Comparison of ENCODE assay signal across 13 cellular contexts in genomic region chr11:117862019-117862725, GRCh38. TPM values are rescaled to one million over a fixed set of nuclear protein-coding genes. Genes with fewer than 3 reads are reported as not detected.
DNase-seq lines count a peak whose midpoint lies in the region; ATAC-seq and TF ChIP-seq lines count a peak whose summit lies in the region.
"Had no signal": no experiment of that assay in that cellular context is flagged by ENCODE, and none has a peak within 500 bp of the region (broad histone marks: within the 10 kb centered on the region; RNA-seq: fewer than 3 reads in every experiment).

No MANE protein-coding gene starts in this region.

- H3F3A ChIP-seq in neural progenitor cell (ENCODE audit: low read depth) = peaks cover 17% of the 10 kb centered on the region

- H3K4me3 ChIP-seq in heart right ventricle (peak overlapping the region in 6 of 10 donors; percentile 1 to 28 (median 16)), neural progenitor cell (no peak overlapping the region)
- H3K4me3 ChIP-seq: breast epithelium had no signal

- H3K4me1 ChIP-seq in heart right ventricle (peaks cover 4 to 93% (median 49%) of the 10 kb centered on the region in 9 donors), neural progenitor cell (peaks cover 18% of the 10 kb centered on the region)
- H3K4me1 ChIP-seq: breast epithelium had no signal

- intact Hi-C loops in heart right ventricle (cut with DNase I) = no loop called here

- in situ Hi-C loops in GM13977 (cut with MboI; ENCODE audit: low pct_unique_long_range_greater_than_20kb, low sequenced_read_pairs, unreplicated experiment) = no loop called here

- H3K27ac Mint-ChIP-seq in neural progenitor cell (peak overlapping the region; percentile 58), type B pancreatic cell (peak overlapping the region; percentile 24)
- H3K27ac Mint-ChIP-seq: activated T-helper 2 cell treated with anti-CD3 and anti-CD28 coated beads, Interferon-gamma antibody, Interleukin-2, Interleukin-4, amounts not matched to agents 10 μg/mL and 5 μg/mL and 100 μg/mL, durations not matched to agents 14 hours and 24 hours and 36 hours had no signal

- H3K27ac ChIP-seq in heart right ventricle (peak overlapping the region; percentile 45 to 96 (median 88)), neural progenitor cell (peak overlapping the region; percentile 21)

- TF ChIP-seq CTCF in heart right ventricle (IDR thresholded peaks at IDR 0.05) (no peak), neural progenitor cell (IDR thresholded peaks at IDR 0.05) (no peak), type B pancreatic cell (conservative IDR thresholded peaks at IDR 0.05) (no peak), GM13977 (IDR thresholded peaks at IDR 0.05; ENCODE audit: extremely low read depth, insufficient read depth, missing control alignments) (no peak)

- peak; percentile 42 for DNase-seq in activated CD8-positive, alpha-beta memory T cell treated with anti-CD3 and anti-CD28 coated beads for 24 hours
- DNase-seq in activated CD8-positive, alpha-beta memory T cell treated with anti-CD3 and anti-CD28 coated beads, Interleukin-2, amount 50 U/mL, for 4 hours = no peak
- no peak for DNase-seq in heart right ventricle
- no peak for DNase-seq in neural progenitor cell (ENCODE audit: low spot score)
- no peak for DNase-seq in type B pancreatic cell (ENCODE audit: extremely low spot score, unreplicated experiment)
- no peak for DNase-seq in NCI-H2081 treated with DMSO at 0.1 percent for 48 hours (lab: John Stamatoyannopoulos, UW)
- no peak for DNase-seq in GM13977 (ENCODE audit: low spot score)
- DNase-seq: mesendoderm had no signal

- WGBS in heart right ventricle, 2 donors = 42 to 50% methylated on average over 12 of the region's 12 CpGs

- H3K79me2 ChIP-seq in neural progenitor cell (ENCODE audit: low read depth) = peaks cover 88% of the 10 kb centered on the region

- peaks cover 11% of the 10 kb centered on the region for H3K36me3 Mint-ChIP-seq in neural progenitor cell
- H3K36me3 Mint-ChIP-seq in type B pancreatic cell = peaks cover 7% of the 10 kb centered on the region

- no peaks in the 10 kb centered on the region for H3K9me3 ChIP-seq in heart right ventricle
- H3K9me3 ChIP-seq in neural progenitor cell (ENCODE audit: low read depth) = no peaks in the 10 kb centered on the region
- H3K9me3 ChIP-seq: breast epithelium had no signal

- no peak overlapping the region for H3K9ac ChIP-seq in neural progenitor cell

- no peaks in the 10 kb centered on the region for H3K36me3 ChIP-seq in heart right ventricle
- H3K36me3 ChIP-seq in neural progenitor cell = no peaks in the 10 kb centered on the region
- H3K36me3 ChIP-seq: breast epithelium had no signal

- H3K27me3 ChIP-seq in heart right ventricle = no peaks in the 10 kb centered on the region
- no peaks in the 10 kb centered on the region for H3K27me3 ChIP-seq in neural progenitor cell
- H3K27me3 ChIP-seq: breast epithelium had no signal

- ATAC-seq in heart right ventricle (peak in 7 of 8 donors; percentile 2 to 42 (median 21)), GM21619 (IDR thresholded peaks at IDR 0.05; ENCODE audit: unreplicated experiment) (no peak)
- ATAC-seq: activated CD4-positive, CD25-positive, alpha-beta regulatory T cell treated with anti-CD3 and anti-CD28 coated beads, Interleukin-2, amount 50 U/mL, for 24 hours had no signal

- H2AFZ ChIP-seq in neural progenitor cell (replicated peaks) = no peak overlapping the region

- H3K4me3 Mint-ChIP-seq in neural progenitor cell (peak overlapping the region; percentile 65), type B pancreatic cell (no peak overlapping the region)

- H3K9me3 Mint-ChIP-seq in neural progenitor cell (no peaks in the 10 kb centered on the region), type B pancreatic cell (peaks cover 3% of the 10 kb centered on the region)
- H3K9me3 Mint-ChIP-seq: activated T-helper 2 cell treated with anti-CD3 and anti-CD28 coated beads, Interferon-gamma antibody, Interleukin-2, Interleukin-4, amounts not matched to agents 10 μg/mL and 5 μg/mL and 100 μg/mL, durations not matched to agents 14 hours and 24 hours and 36 hours had no signal

- H4K20me1 ChIP-seq in neural progenitor cell (ENCODE audit: low read depth) = peaks cover 91% of the 10 kb centered on the region

- H3K4me2 ChIP-seq in neural progenitor cell = peak overlapping the region; percentile 58

- H3K4me1 Mint-ChIP-seq in neural progenitor cell (peaks cover 32% of the 10 kb centered on the region), type B pancreatic cell (ENCODE audit: unreplicated experiment) (peaks cover 28% of the 10 kb centered on the region)

- H3K27me3 Mint-ChIP-seq in neural progenitor cell (ENCODE audit: insufficient read depth, low read depth) (peaks cover 2% of the 10 kb centered on the region), type B pancreatic cell (peaks cover 4% of the 10 kb centered on the region)

RNA-seq across cellular contexts. Expression of gene FXYD6, which starts 14.3 kb away (rescaled TPM):
- total RNA-seq in heart right ventricle = 10 to 100 TPM; 22.0 to 42.5 (median 30.4) TPM
- 10 to 100 TPM; 62.3 to 65.2 TPM for polyA plus RNA-seq in heart right ventricle
- total RNA-seq in neural progenitor cell (ENCODE audit: low replicate concordance) = 95.6 and 123 TPM in 2 replicates
- 22.9 and 66.6 TPM in 2 replicates for total RNA-seq in type B pancreatic cell (ENCODE audit: low replicate concordance)

RNA-seq across cellular contexts. Expression of gene FXYD2, which starts 37.6 kb away (rescaled TPM):
- total RNA-seq in heart right ventricle (1 to 10 TPM in 7 of 10 donors, under 1 TPM in 3; 0.40 to 3.2 (median 1.4) TPM), neural progenitor cell (ENCODE audit: low replicate concordance) (1.7 and 1.9 TPM in 2 replicates), type B pancreatic cell (ENCODE audit: low replicate concordance) (40.8 and 57.5 TPM in 2 replicates)
- 1 to 10 TPM; 1.9 to 6.0 TPM for polyA plus RNA-seq in heart right ventricle
- total RNA-seq: A172 had no signal
